In the genomic region with DNA sequence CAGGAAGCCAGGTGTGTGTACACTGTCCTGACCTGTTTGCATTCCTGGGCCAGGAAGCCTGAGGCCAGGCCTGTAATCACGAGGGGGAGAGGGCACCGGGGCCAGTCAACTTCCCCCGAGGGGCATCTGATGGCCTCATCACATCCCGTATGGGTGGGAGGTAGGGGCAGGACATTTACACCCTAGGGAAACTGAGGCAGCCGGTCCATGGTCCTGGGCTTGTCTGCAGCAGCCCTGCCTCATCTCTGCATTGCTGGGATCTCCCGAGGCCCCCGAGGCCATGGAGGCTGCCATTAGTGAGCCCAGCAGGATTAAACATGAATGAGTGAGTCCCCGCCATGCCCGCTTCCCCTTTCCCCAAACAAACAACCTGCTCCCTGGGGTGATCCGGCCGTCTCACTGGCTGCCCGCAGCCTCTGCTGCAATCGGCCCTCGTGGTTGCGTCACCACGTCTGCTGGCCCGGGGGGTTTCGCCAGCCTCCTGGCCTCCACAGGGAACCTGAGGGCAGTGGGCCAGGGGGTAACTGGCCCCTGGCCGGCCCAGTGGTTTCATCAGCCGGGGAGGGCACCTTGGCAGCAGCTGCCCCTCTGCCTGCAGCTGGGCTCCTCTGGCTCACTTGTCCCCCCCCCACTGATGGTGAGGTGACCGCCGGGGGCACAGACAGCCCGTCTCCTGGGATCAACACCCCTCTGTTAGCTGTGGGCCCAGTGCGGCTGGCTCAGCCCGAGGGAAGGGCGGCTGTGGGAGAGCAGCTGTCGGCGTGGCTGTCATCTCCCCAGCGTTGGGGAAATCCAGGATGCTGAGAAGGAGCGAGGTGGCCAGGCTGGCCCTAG, we compare ENCODE assay signal across 9 cellular contexts.
DNase-seq lines count a peak whose midpoint lies in the region; ATAC-seq and TF ChIP-seq lines count a peak whose summit lies in the region.
"Had no signal": no experiment of that assay in that cellular context is flagged by ENCODE, and none has a peak within 500 bp of the region (broad histone marks: within the 10 kb centered on the region; RNA-seq: fewer than 3 reads in every experiment).

No MANE protein-coding gene starts in this region.

- H3K36me3 ChIP-seq in Panc1 (ENCODE audit: control insufficient read depth, insufficient read depth, low read length), result no peaks in the 10 kb centered on the region

- TF ChIP-seq CTCF in Panc1 (IDR thresholded peaks at IDR 0.05), result no peak

- DNase-seq in HuH-7.5 (ENCODE audit: low spot score) (peak; percentile 93), Panc1 (ENCODE audit: low read depth, low spot score) (no peak), globus pallidus (ENCODE audit: low spot score) (peak; percentile 29), stromal cell of bone marrow (ENCODE audit: low read depth) (peak; percentile 31), NCI-H1048 (lab: John Stamatoyannopoulos, UW) (no peak), KG1 (lab: John Stamatoyannopoulos, UW) (no peak)
- no peak for DNase-seq in activated T-helper 2 cell treated with anti-CD3 and anti-CD28 coated beads, Interferon-gamma antibody, Interleukin-2, Interleukin-4, amounts not matched to agents 10 μg/mL and 5 μg/mL and 100 μg/mL, durations not matched to agents 14 hours and 24 hours and 36 hours (ENCODE audit: low spot score)
- DNase-seq: stimulated activated CD4-positive, alpha-beta T cell treated with anti-CD3 and anti-CD28 coated beads, Interleukin-2, amount 100 ng/mL, for 24 hours had no signal

- in situ Hi-C loops in Panc1 (cut with HindIII; ENCODE audit: low pct_unique_long_range_greater_than_20kb, low sequenced_read_pairs), result no loop called here

- H3K4me3 Mint-ChIP-seq in activated T-helper 2 cell treated with anti-CD3 and anti-CD28 coated beads, Interferon-gamma antibody, Interleukin-2, Interleukin-4, amounts not matched to agents 10 μg/mL and 5 μg/mL and 100 μg/mL, durations not matched to agents 14 hours and 24 hours and 36 hours (ENCODE audit: low read depth), result no peak overlapping the region

- H3K9me3 Mint-ChIP-seq in activated T-helper 2 cell treated with anti-CD3 and anti-CD28 coated beads, Interferon-gamma antibody, Interleukin-2, Interleukin-4, amounts not matched to agents 10 μg/mL and 5 μg/mL and 100 μg/mL, durations not matched to agents 14 hours and 24 hours and 36 hours, result no peaks in the 10 kb centered on the region

- H3K4me3 ChIP-seq in Panc1 (ENCODE audit: low read depth in 2 of 2, low read length in 2 of 2), result no peak overlapping the region

- H3K9me3 ChIP-seq in Panc1 (ENCODE audit: control insufficient read depth, insufficient read depth, low read depth, low read length), result no peaks in the 10 kb centered on the region

- no TSS peak for BruUV-seq in Panc1 (replicated peaks; lab: Mats Ljungman, UMichigan)

- ATAC-seq in Panc1, result peak; percentile 65
- ATAC-seq in HG03571 (IDR thresholded peaks at IDR 0.05; ENCODE audit: unreplicated experiment), result no peak

- H3K27ac Mint-ChIP-seq in activated T-helper 2 cell treated with anti-CD3 and anti-CD28 coated beads, Interferon-gamma antibody, Interleukin-2, Interleukin-4, amounts not matched to agents 10 μg/mL and 5 μg/mL and 100 μg/mL, durations not matched to agents 14 hours and 24 hours and 36 hours, result no peak overlapping the region

- H3K4me1 Mint-ChIP-seq in activated T-helper 2 cell treated with anti-CD3 and anti-CD28 coated beads, Interferon-gamma antibody, Interleukin-2, Interleukin-4, amounts not matched to agents 10 μg/mL and 5 μg/mL and 100 μg/mL, durations not matched to agents 14 hours and 24 hours and 36 hours (ENCODE audit: low read depth), result no peaks in the 10 kb centered on the region

- H3K36me3 Mint-ChIP-seq in activated T-helper 2 cell treated with anti-CD3 and anti-CD28 coated beads, Interferon-gamma antibody, Interleukin-2, Interleukin-4, amounts not matched to agents 10 μg/mL and 5 μg/mL and 100 μg/mL, durations not matched to agents 14 hours and 24 hours and 36 hours (ENCODE audit: low read depth), result no peaks in the 10 kb centered on the region

- CTCF ChIA-PET in Panc1 (lab: Charles Lee), result no interaction called here

- H3K4me1 ChIP-seq in Panc1 (ENCODE audit: control insufficient read depth, insufficient read depth, low read length), result peaks cover 61% of the 10 kb centered on the region

- intact Hi-C loops in Panc1 (cut with micrococcal nuclease; ENCODE audit: unreplicated experiment), result no loop called here
- intact Hi-C loops in activated T-helper 2 cell treated with anti-CD3 and anti-CD28 coated beads, Interferon-gamma antibody, Interleukin-2, Interleukin-4, amounts not matched to agents 10 μg/mL and 5 μg/mL and 100 μg/mL, durations not matched to agents 14 hours and 24 hours and 36 hours (cut with micrococcal nuclease), result no loop called here

- H3K27me3 ChIP-seq in Panc1 (ENCODE audit: control insufficient read depth, insufficient read depth, low read length), result no peaks in the 10 kb centered on the region

- POLR2A ChIA-PET in Panc1 (lab: Charles Lee), result no interaction called here

- H3K27ac ChIP-seq in Panc1 (ENCODE audit: low read length), result peak overlapping the region; percentile 86

- peaks cover 2% of the 10 kb centered on the region for H3K27me3 Mint-ChIP-seq in activated T-helper 2 cell treated with anti-CD3 and anti-CD28 coated beads, Interferon-gamma antibody, Interleukin-2, Interleukin-4, amounts not matched to agents 10 μg/mL and 5 μg/mL and 100 μg/mL, durations not matched to agents 14 hours and 24 hours and 36 hours (ENCODE audit: low read depth)

Comparison
In these comparisons a context has a peak if more than half of its experiments do, and no peak if none do; other contexts are left out.
1. DNase-seq: peak in HuH-7.5 (single experiment), globus pallidus (single experiment) and stromal cell of bone marrow (single experiment); none in Panc1 (single experiment), NCI-H1048 (single experiment), activated T-helper 2 cell treated with anti-CD3 and anti-CD28 coated beads, Interferon-gamma antibody, Interleukin-2, Interleukin-4, amounts not matched to agents 10 μg/mL and 5 μg/mL and 100 μg/mL, durations not matched to agents 14 hours and 24 hours and 36 hours (single experiment) and KG1 (single experiment).